Comparison of ENCODE assay signal across 20 cellular contexts in the genomic region with DNA sequence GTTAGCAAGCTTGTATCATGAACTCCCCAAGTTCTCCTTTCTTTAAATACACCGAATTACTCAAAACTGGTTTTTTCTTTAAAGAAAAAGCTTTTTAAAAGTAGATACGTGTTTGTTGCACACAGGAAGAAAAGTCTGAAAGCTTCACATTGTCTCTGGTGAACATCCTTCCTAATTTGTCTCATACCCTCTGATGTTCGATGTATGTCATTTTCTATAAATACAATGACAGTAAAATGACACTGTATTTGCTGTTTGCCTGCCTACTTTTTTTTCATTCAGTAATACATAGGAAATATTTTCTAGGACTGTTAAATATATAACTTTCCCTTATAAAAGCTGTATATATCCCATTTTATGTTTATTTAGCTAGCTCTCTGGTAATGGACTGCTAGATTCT.
"Had no signal": no experiment of that assay in that cellular context is flagged by ENCODE, and none has a peak within 500 bp of the region (broad histone marks: within the 10 kb centered on the region; RNA-seq: fewer than 3 reads in every experiment).

No MANE protein-coding gene starts in this region.

- FAIRE-seq: frontal cortex, islet of Langerhans, urothelium cell line had no signal

- H3K27me3 Mint-ChIP-seq: naive thymus-derived CD8-positive, alpha-beta T cell; stimulated activated naive CD8-positive, alpha-beta T cell treated with anti-CD3 and anti-CD28 coated beads, Interleukin-15, amount 100 ng/mL, for 72 hours; type B pancreatic cell had no signal

- H3K9me3 ChIP-seq: colonic mucosa, heart right ventricle, testis had no signal

- H3K36me3 Mint-ChIP-seq: stimulated activated effector memory CD8-positive, alpha-beta T cell treated with anti-CD3 and anti-CD28 coated beads, Interleukin-12 subunit alpha, Interleukin-12 subunit beta, amount 100 ng/mL, for 72 hours had no signal

- H3K9me3 Mint-ChIP-seq: naive thymus-derived CD8-positive, alpha-beta T cell; neural crest cell; stimulated activated effector memory CD8-positive, alpha-beta T cell treated with anti-CD3 and anti-CD28 coated beads, Interleukin-12 subunit alpha, Interleukin-12 subunit beta, amount 100 ng/mL, for 72 hours; type B pancreatic cell had no signal

- H3K4me1 ChIP-seq: colonic mucosa, testis had no signal

- H3K27me3 ChIP-seq: colonic mucosa, dorsolateral prefrontal cortex, heart right ventricle, testis had no signal

- ATAC-seq: heart right ventricle; naive thymus-derived CD8-positive, alpha-beta T cell; right cardiac atrium; stimulated activated effector memory CD8-positive, alpha-beta T cell treated with anti-CD3 and anti-CD28 coated beads, Interleukin-12 subunit alpha, Interleukin-12 subunit beta, amount 100 ng/mL, for 72 hours; stimulated activated naive CD8-positive, alpha-beta T cell treated with anti-CD3 and anti-CD28 coated beads, Interleukin-15, amount 100 ng/mL, for 72 hours had no signal

- H3K27ac ChIP-seq: colonic mucosa, testis had no signal

- H3K4me3 Mint-ChIP-seq: neural crest cell; stimulated activated effector memory CD8-positive, alpha-beta T cell treated with anti-CD3 and anti-CD28 coated beads, Interleukin-12 subunit alpha, Interleukin-12 subunit beta, amount 100 ng/mL, for 72 hours; stimulated activated naive CD8-positive, alpha-beta T cell treated with anti-CD3 and anti-CD28 coated beads, Interleukin-15, amount 100 ng/mL, for 72 hours; type B pancreatic cell had no signal

- DNase-seq: colonic mucosa; dorsolateral prefrontal cortex; effector CD8-positive, alpha-beta T cell; heart right ventricle; hypothalamus; kidney glomerular epithelial cell; mammary epithelial cell; naive thymus-derived CD8-positive, alpha-beta T cell; posterior cingulate gyrus; right cardiac atrium; stimulated activated CD4-positive, alpha-beta T cell treated with anti-CD3 and anti-CD28 coated beads, Interleukin-4, amount 100 ng/mL, for 1 hour; stimulated activated CD8-positive, alpha-beta memory T cell treated with anti-CD3 and anti-CD28 coated beads, Interleukin-4, amount 100 ng/mL, for 48 hours; stimulated activated naive CD8-positive, alpha-beta T cell treated with anti-CD3 and anti-CD28 coated beads, Interleukin-15, amount 100 ng/mL, for 72 hours; testis had no signal

- H3K4me3 ChIP-seq: colonic mucosa, heart right ventricle, testis had no signal

- H3K27ac Mint-ChIP-seq: stimulated activated effector memory CD8-positive, alpha-beta T cell treated with anti-CD3 and anti-CD28 coated beads, Interleukin-12 subunit alpha, Interleukin-12 subunit beta, amount 100 ng/mL, for 72 hours; stimulated activated naive CD8-positive, alpha-beta T cell treated with anti-CD3 and anti-CD28 coated beads, Interleukin-15, amount 100 ng/mL, for 72 hours; type B pancreatic cell had no signal

- H3K36me3 ChIP-seq: colonic mucosa, heart right ventricle had no signal
